24 cellular contexts compared by ENCODE assay signal in genomic region chr18:46445914-46446313, GRCh38.
DNase-seq lines count a peak whose midpoint lies in the region; ATAC-seq, FAIRE-seq and TF ChIP-seq lines count a peak whose summit lies in the region.
"Had no signal": no experiment of that assay in that cellular context is flagged by ENCODE, and none has a peak within 500 bp of the region (broad histone marks: within the 10 kb centered on the region; RNA-seq: fewer than 3 reads in every experiment).

No MANE protein-coding gene starts in this region.

- DNase-seq in ACHN (peak; percentile 3), D721Med (ENCODE audit: insufficient read length, low spot score) (no peak), LNCaP clone FGC (ENCODE audit: low read depth) (no peak), foreskin keratinocyte (no peak), kidney tubule cell (ENCODE audit: low spot score) (no peak), erythroblast (lab: John Stamatoyannopoulos, UW) (no peak)
- DNase-seq in activated effector memory CD4-positive, alpha-beta T cell treated with anti-CD3 and anti-CD28 coated beads, Interleukin-2, amount 50 U/mL, for 16 hours: no peak
- DNase-seq: Caco-2; CD4-positive, alpha-beta memory T cell; EL; HFFc6; Kasumi-1; MM.1S; NCI-H1048; NCI-H1436; NCI-H187 treated with DMSO at 0.1 percent for 48 hours; NCI-H226; NCI-H524; NCI-H774; RPMI8226; SHP77; T-helper 17 cell had no signal

- no peaks in the 10 kb centered on the region for H3K4me1 ChIP-seq in foreskin keratinocyte
- H3K4me1 ChIP-seq: BLaER1, Caco-2 had no signal

- no peak for ATAC-seq in foreskin keratinocyte
- ATAC-seq: T-helper 17 cell had no signal

- no peaks in the 10 kb centered on the region for H3K27me3 ChIP-seq in foreskin keratinocyte
- H3K27me3 ChIP-seq: BLaER1 had no signal

- no peak overlapping the region for H3K4me3 ChIP-seq in LNCaP clone FGC (ENCODE audit: low read depth, low read length)
- H3K4me3 ChIP-seq: BLaER1 had no signal

- in situ Hi-C loops in ACHN (cut with HindIII; ENCODE audit: low pct_ligation_motif_present, low pct_unique_long_range_greater_than_20kb, low sequenced_read_pairs): no loop called here

- TF ChIP-seq CTCF in D721Med (IDR thresholded peaks at IDR 0.05; ENCODE audit: insufficient read depth, missing control alignments): peak; percentile 23
- peak; percentile 20; the same call in 1 of the 2 replicates for TF ChIP-seq CTCF in LNCaP clone FGC (IDR thresholded peaks at IDR 0.05; ENCODE audit: control insufficient read depth, extremely low read depth, insufficient read depth)
- TF ChIP-seq CTCF in foreskin keratinocyte (conservative IDR thresholded peaks at IDR 0.05): peak; percentile 31

- peak; percentile 61 for FAIRE-seq in D721Med (lab: Jason Lieb, UNC)
- FAIRE-seq: GM19239 had no signal

- H3K27ac ChIP-seq in foreskin keratinocyte: no peak overlapping the region
- H3K27ac ChIP-seq: BLaER1 had no signal

- no peak for TF ChIP-seq POLR2A in erythroblast (IDR thresholded peaks at IDR 0.05; ENCODE audit: low read length)
